ENCODE assay signal across 1 cellular context in genomic region chr12:54475542-54475941, GRCh38.
TF ChIP-seq lines count a peak whose summit lies in the region.

No MANE protein-coding gene starts in this region.

TF ChIP-seq in K562, 482 proteins besides CTCF, POLR2A, EP300 and RAD21:
- TF ChIP-seq ZNF407 (IDR thresholded peaks at IDR 0.05; ENCODE audit: low read depth) (no peak), FIP1L1 (IDR thresholded peaks at IDR 0.05; ENCODE audit: low read depth, low read length, poor library complexity, severe bottlenecking) (no peak), JUND (IDR thresholded peaks at IDR 0.05; ENCODE audit: borderline replicate concordance, low read depth, low read length) (peak; percentile 24; the same call in 1 of the 2 replicates), JUND (tag; IDR thresholded peaks at IDR 0.05; ENCODE audit: borderline replicate concordance, low read depth, low read length) (no peak), OTX1 (CRISPR knock-in tag; IDR thresholded peaks at IDR 0.05) (no peak), CTCFL (IDR thresholded peaks at IDR 0.05; ENCODE audit: borderline replicate concordance, insufficient read depth, low read depth, low read length, poor library complexity, severe bottlenecking) (no peak), FOSL1 (tag; conservative IDR thresholded peaks at IDR 0.05) (peak; percentile 76), JUN (IDR thresholded peaks at IDR 0.05; ENCODE audit: borderline replicate concordance, low read depth, low read length) (0 out of 2 replicates have a peak, but pooled peaks have one; percentile 24), JUN (CRISPR knock-in tag; IDR thresholded peaks at IDR 0.05; ENCODE audit: borderline replicate concordance) (no peak), ZNF431 (CRISPR knock-in tag; IDR thresholded peaks at IDR 0.05) (no peak), NFIX (CRISPR knock-in tag; IDR thresholded peaks at IDR 0.05; ENCODE audit: low read depth) (no peak), SMARCA4 (IDR thresholded peaks at IDR 0.05) (0 out of 2 replicates have a peak, but pooled peaks have one; percentile 20), DPF2 (IDR thresholded peaks at IDR 0.05) (peak; percentile 30; the same call in 1 of the 2 replicates), MTF1 (CRISPR knock-in tag; IDR thresholded peaks at IDR 0.05; ENCODE audit: borderline replicate concordance) (no peak)
- TF ChIP-seq, protein P1, sequence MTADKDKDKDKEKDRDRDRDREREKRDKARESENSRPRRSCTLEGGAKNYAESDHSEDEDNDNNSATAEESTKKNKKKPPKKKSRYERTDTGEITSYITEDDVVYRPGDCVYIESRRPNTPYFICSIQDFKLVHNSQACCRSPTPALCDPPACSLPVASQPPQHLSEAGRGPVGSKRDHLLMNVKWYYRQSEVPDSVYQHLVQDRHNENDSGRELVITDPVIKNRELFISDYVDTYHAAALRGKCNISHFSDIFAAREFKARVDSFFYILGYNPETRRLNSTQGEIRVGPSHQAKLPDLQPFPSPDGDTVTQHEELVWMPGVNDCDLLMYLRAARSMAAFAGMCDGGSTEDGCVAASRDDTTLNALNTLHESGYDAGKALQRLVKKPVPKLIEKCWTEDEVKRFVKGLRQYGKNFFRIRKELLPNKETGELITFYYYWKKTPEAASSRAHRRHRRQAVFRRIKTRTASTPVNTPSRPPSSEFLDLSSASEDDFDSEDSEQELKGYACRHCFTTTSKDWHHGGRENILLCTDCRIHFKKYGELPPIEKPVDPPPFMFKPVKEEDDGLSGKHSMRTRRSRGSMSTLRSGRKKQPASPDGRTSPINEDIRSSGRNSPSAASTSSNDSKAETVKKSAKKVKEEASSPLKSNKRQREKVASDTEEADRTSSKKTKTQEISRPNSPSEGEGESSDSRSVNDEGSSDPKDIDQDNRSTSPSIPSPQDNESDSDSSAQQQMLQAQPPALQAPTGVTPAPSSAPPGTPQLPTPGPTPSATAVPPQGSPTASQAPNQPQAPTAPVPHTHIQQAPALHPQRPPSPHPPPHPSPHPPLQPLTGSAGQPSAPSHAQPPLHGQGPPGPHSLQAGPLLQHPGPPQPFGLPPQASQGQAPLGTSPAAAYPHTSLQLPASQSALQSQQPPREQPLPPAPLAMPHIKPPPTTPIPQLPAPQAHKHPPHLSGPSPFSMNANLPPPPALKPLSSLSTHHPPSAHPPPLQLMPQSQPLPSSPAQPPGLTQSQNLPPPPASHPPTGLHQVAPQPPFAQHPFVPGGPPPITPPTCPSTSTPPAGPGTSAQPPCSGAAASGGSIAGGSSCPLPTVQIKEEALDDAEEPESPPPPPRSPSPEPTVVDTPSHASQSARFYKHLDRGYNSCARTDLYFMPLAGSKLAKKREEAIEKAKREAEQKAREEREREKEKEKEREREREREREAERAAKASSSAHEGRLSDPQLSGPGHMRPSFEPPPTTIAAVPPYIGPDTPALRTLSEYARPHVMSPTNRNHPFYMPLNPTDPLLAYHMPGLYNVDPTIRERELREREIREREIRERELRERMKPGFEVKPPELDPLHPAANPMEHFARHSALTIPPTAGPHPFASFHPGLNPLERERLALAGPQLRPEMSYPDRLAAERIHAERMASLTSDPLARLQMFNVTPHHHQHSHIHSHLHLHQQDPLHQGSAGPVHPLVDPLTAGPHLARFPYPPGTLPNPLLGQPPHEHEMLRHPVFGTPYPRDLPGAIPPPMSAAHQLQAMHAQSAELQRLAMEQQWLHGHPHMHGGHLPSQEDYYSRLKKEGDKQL (CRISPR knock-in tag; IDR thresholded peaks at IDR 0.05; ENCODE audit: borderline replicate concordance): no peak
- TF ChIP-seq, protein P2, sequence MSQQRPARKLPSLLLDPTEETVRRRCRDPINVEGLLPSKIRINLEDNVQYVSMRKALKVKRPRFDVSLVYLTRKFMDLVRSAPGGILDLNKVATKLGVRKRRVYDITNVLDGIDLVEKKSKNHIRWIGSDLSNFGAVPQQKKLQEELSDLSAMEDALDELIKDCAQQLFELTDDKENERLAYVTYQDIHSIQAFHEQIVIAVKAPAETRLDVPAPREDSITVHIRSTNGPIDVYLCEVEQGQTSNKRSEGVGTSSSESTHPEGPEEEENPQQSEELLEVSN (IDR thresholded peaks at IDR 0.05; ENCODE audit: borderline replicate concordance in 1 of 2, extremely low read depth in 1 of 2, insufficient read depth in 1 of 2, insufficient read length in 1 of 2, low read depth in 1 of 2, low read length in 1 of 2, poor library complexity in 1 of 2, severe bottlenecking in 1 of 2): no peak
